Comparison of ENCODE assay signal across 16 cellular contexts in the genomic region with DNA sequence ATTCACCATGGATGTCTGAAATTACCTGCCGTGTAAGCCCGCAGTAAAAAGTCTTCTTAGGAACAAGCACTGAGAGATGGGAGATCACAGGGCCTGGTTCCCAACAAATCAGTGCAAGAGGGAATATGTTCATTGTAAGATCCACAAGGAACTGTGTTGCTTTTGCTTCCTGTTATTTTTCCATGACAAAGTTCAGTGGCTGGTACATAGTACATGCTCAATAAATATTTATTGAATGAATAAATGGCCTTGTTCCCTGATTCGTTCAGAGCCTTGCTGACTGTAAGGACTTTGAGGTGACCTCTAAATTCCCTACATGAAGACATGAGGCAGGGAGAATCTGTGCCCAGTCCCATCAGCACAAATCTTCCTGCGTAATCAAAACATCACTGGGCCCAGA. TPM values are rescaled to one million over a fixed set of nuclear protein-coding genes. Genes with fewer than 3 reads are reported as not detected.
DNase-seq lines count a peak whose midpoint lies in the region; ATAC-seq and TF ChIP-seq lines count a peak whose summit lies in the region.
"Had no signal": no experiment of that assay in that cellular context is flagged by ENCODE, and none has a peak within 500 bp of the region (broad histone marks: within the 10 kb centered on the region; RNA-seq: fewer than 3 reads in every experiment).

No MANE protein-coding gene starts in this region.

- H3K4me1 ChIP-seq in IMR-90 (ENCODE audit: control insufficient read depth, insufficient read depth, low read length), result peaks cover 6% of the 10 kb centered on the region
- H3K4me1 ChIP-seq in colonic mucosa, result no peaks in the 10 kb centered on the region
- peaks cover 22% of the 10 kb centered on the region for H3K4me1 ChIP-seq in parathyroid adenoma
- H3K4me1 ChIP-seq: BLaER1, Caco-2 had no signal

- H3K9me3 Mint-ChIP-seq in activated CD4-positive, alpha-beta memory T cell treated with anti-CD3 and anti-CD28 coated beads, Interleukin-2, amount 10 ng/mL, durations not matched to agents 7 days and 5 days, result no peaks in the 10 kb centered on the region
- H3K9me3 Mint-ChIP-seq: CD8-positive, alpha-beta memory T cell had no signal

- no peak overlapping the region for H3K18ac ChIP-seq in IMR-90 (ENCODE audit: low read depth, low read length)

- no TSS peak for BruUV-seq in IMR-90 (replicated peaks; lab: Mats Ljungman, UMichigan)

- intact Hi-C loops in IMR-90 (cut with micrococcal nuclease) (no loop called here), colonic mucosa (cut with DNase I) (no loop called here)

- H3K4me3 Mint-ChIP-seq in activated CD4-positive, alpha-beta memory T cell treated with anti-CD3 and anti-CD28 coated beads, Interleukin-2, amount 10 ng/mL, durations not matched to agents 7 days and 5 days, result no peak overlapping the region
- H3K4me3 Mint-ChIP-seq: CD8-positive, alpha-beta memory T cell had no signal

- no peak overlapping the region for H3K4me3 ChIP-seq in IMR-90 (ENCODE audit: insufficient read depth, low read depth, low read length)
- no peak overlapping the region for H3K4me3 ChIP-seq in colonic mucosa
- H3K4me3 ChIP-seq in parathyroid adenoma (ENCODE audit: low read depth, low read length), result no peak overlapping the region
- H3K4me3 ChIP-seq: BLaER1 had no signal

- H2BK120ac ChIP-seq in IMR-90 (ENCODE audit: low read depth, low read length), result peak overlapping the region; percentile 90; the same call in 1 of the 2 replicates

- H3K9me3 ChIP-seq in IMR-90 (ENCODE audit: control insufficient read depth, insufficient read depth, low read length) (no peaks in the 10 kb centered on the region; the same call in 1 of the 2 replicates), colonic mucosa (no peaks in the 10 kb centered on the region), parathyroid adenoma (ENCODE audit: control insufficient read depth, low read length) (no peaks in the 10 kb centered on the region)
- H3K9me3 ChIP-seq: BLaER1, Caco-2 had no signal

- H3K36me3 ChIP-seq in IMR-90 (ENCODE audit: control insufficient read depth, insufficient read depth, low read length) (no peaks in the 10 kb centered on the region), colonic mucosa (no peaks in the 10 kb centered on the region), parathyroid adenoma (ENCODE audit: control insufficient read depth, insufficient read depth, low read length) (no peaks in the 10 kb centered on the region)
- H3K36me3 ChIP-seq: BLaER1 had no signal

- no peak overlapping the region for H3K4ac ChIP-seq in IMR-90 (ENCODE audit: low read depth, low read length)

- TF ChIP-seq POLR2A in IMR-90 (IDR thresholded peaks at IDR 0.05; ENCODE audit: low read depth, low read length), result no peak

- no peak overlapping the region for H4K8ac ChIP-seq in IMR-90 (ENCODE audit: low read depth in 2 of 2, low read length in 2 of 2)

- H3K56ac ChIP-seq in IMR-90 (ENCODE audit: extremely low read depth, insufficient read depth, low read length), result no peak overlapping the region

- H2BK5ac ChIP-seq in IMR-90 (ENCODE audit: low read depth, low read length, poor library complexity, severe bottlenecking), result no peak overlapping the region

- no peak overlapping the region for H3K14ac ChIP-seq in IMR-90 (replicated peaks; ENCODE audit: low read depth, low read length)

- DNase-seq in IMR-90 (no peak), colonic mucosa (no peak), NCI-H345 treated with DMSO at 0.1 percent for 48 hours (lab: John Stamatoyannopoulos, UW; ENCODE audit: unreplicated experiment) (no peak)
- no peak for DNase-seq in activated CD4-positive, alpha-beta memory T cell treated with anti-CD3 and anti-CD28 coated beads, Interleukin-2, amount 10 ng/mL, durations not matched to agents 7 days and 5 days
- DNase-seq in stimulated activated naive CD8-positive, alpha-beta T cell treated with anti-CD3 and anti-CD28 coated beads, Interleukin-15, Interleukin-2, amounts not matched to agents 100 U/mL and 50 U/mL, for 24 hours, result no peak
- DNase-seq: AML-193; Caco-2; CD8-positive, alpha-beta memory T cell; DND-41; GF-D8; HCEC 1CT had no signal

- H3K27ac Mint-ChIP-seq in activated CD4-positive, alpha-beta memory T cell treated with anti-CD3 and anti-CD28 coated beads, Interleukin-2, amount 10 ng/mL, durations not matched to agents 7 days and 5 days, result no peak overlapping the region
- H3K27ac Mint-ChIP-seq: CD8-positive, alpha-beta memory T cell had no signal

- H3K9me1 ChIP-seq in IMR-90 (ENCODE audit: insufficient read depth, low read length), result peaks cover 4% of the 10 kb centered on the region; the same call in 1 of the 2 replicates

- H2AK9ac ChIP-seq in IMR-90 (replicated peaks; ENCODE audit: low read depth, low read length, poor library complexity), result no peak overlapping the region

- peak overlapping the region; percentile 27 for H2BK20ac ChIP-seq in IMR-90 (ENCODE audit: low read depth, low read length)

- in situ Hi-C loops in IMR-90 (cut with MboI; ENCODE audit: low sequenced_read_pairs), result no loop called here

- H3K27ac ChIP-seq in IMR-90 (ENCODE audit: insufficient read depth, low read length), result no peak overlapping the region
- H3K27ac ChIP-seq in colonic mucosa, result peak overlapping the region; percentile 66
- peak overlapping the region; percentile 66 for H3K27ac ChIP-seq in parathyroid adenoma
- H3K27ac ChIP-seq: BLaER1 had no signal

- H3K27me3 ChIP-seq in IMR-90 (ENCODE audit: control insufficient read depth, insufficient read depth, low read length), result peaks cover 3% of the 10 kb centered on the region; the same call in 1 of the 2 replicates
- no peaks in the 10 kb centered on the region for H3K27me3 ChIP-seq in colonic mucosa
- no peaks in the 10 kb centered on the region for H3K27me3 ChIP-seq in parathyroid adenoma (ENCODE audit: control insufficient read depth, insufficient read depth, low read length)
- H3K27me3 ChIP-seq: BLaER1 had no signal

- no peaks in the 10 kb centered on the region for H3K79me2 ChIP-seq in parathyroid adenoma

- H2AFZ ChIP-seq in IMR-90 (replicated peaks; ENCODE audit: low read length, poor library complexity) (no peak overlapping the region), parathyroid adenoma (no peak overlapping the region)

- H3K9ac ChIP-seq in IMR-90 (ENCODE audit: low read depth, low read length) (no peak overlapping the region), colonic mucosa (ENCODE audit: low read depth in 2 of 2, low read length in 2 of 2) (no peak overlapping the region), parathyroid adenoma (no peak overlapping the region)
- H3K9ac ChIP-seq: BLaER1 had no signal

- H2BK15ac ChIP-seq in IMR-90 (ENCODE audit: low read depth, low read length), result peak overlapping the region; percentile 48; the same call in 2 of the 3 replicates

- WGBS in IMR-90 (ENCODE audit: extremely low coverage in 2 of 2, insufficient read length in 1 of 2), 2 experiments, result no CpG with 5 or more reads among the region's 4 CpGs

- no peak overlapping the region for H4K5ac ChIP-seq in IMR-90 (ENCODE audit: low read depth, low read length)

- no peak overlapping the region for H3K4me2 ChIP-seq in IMR-90 (ENCODE audit: low read depth, low read length)
- H3K4me2 ChIP-seq in parathyroid adenoma (ENCODE audit: low read length), result no peak overlapping the region
- H3K4me2 ChIP-seq: BLaER1 had no signal

- H4K20me1 ChIP-seq in IMR-90 (ENCODE audit: insufficient read depth, low read length), result no peaks in the 10 kb centered on the region
- H4K20me1 ChIP-seq: BLaER1 had no signal

- H3K23ac ChIP-seq in IMR-90 (ENCODE audit: low read depth, low read length), result no peak overlapping the region

- H2AK5ac ChIP-seq in IMR-90 (ENCODE audit: low read depth, low read length), result no peak overlapping the region

- no peak for ATAC-seq in IMR-90 (ENCODE audit: low read depth)
- no peak for ATAC-seq in stimulated activated naive CD8-positive, alpha-beta T cell treated with anti-CD3 and anti-CD28 coated beads, Interleukin-15, Interleukin-2, amounts not matched to agents 100 U/mL and 50 U/mL, for 24 hours
- ATAC-seq: HepG2 had no signal

- H3K4me1 Mint-ChIP-seq in activated CD4-positive, alpha-beta memory T cell treated with anti-CD3 and anti-CD28 coated beads, Interleukin-2, amount 10 ng/mL, durations not matched to agents 7 days and 5 days, result no peaks in the 10 kb centered on the region
- H3K4me1 Mint-ChIP-seq: CD8-positive, alpha-beta memory T cell had no signal

- peak overlapping the region; percentile 42; the same call in 1 of the 2 replicates for H4K91ac ChIP-seq in IMR-90 (ENCODE audit: insufficient read depth, low read depth, low read length)

- no peak for TF ChIP-seq RAD21 in IMR-90 (IDR thresholded peaks at IDR 0.05; ENCODE audit: low read length)

- POLR2A ChIA-PET in IMR-90 (lab: Charles Lee; ENCODE audit: unreplicated experiment), result no interaction called here
- POLR2A ChIA-PET in activated CD4-positive, alpha-beta memory T cell treated with anti-CD3 and anti-CD28 coated beads, Interleukin-2, amount 10 ng/mL, durations not matched to agents 7 days and 5 days (lab: Charles Lee), result no interaction called here

- no peak for TF ChIP-seq CTCF in IMR-90 (conservative IDR thresholded peaks at IDR 0.05; ENCODE audit: low read depth, low read length)
- TF ChIP-seq CTCF in colonic mucosa (IDR thresholded peaks at IDR 0.05), result no peak
- no peak for TF ChIP-seq CTCF in parathyroid adenoma (IDR thresholded peaks at IDR 0.05)

- CTCF ChIA-PET in IMR-90 (lab: Yijun Ruan, JAX), result no interaction called here
- CTCF ChIA-PET in activated CD4-positive, alpha-beta memory T cell treated with anti-CD3 and anti-CD28 coated beads, Interleukin-2, amount 10 ng/mL, durations not matched to agents 7 days and 5 days (lab: Charles Lee), result no interaction called here

- H3K36me3 Mint-ChIP-seq in activated CD4-positive, alpha-beta memory T cell treated with anti-CD3 and anti-CD28 coated beads, Interleukin-2, amount 10 ng/mL, durations not matched to agents 7 days and 5 days (ENCODE audit: low read depth), result no peaks in the 10 kb centered on the region
- H3K36me3 Mint-ChIP-seq: CD8-positive, alpha-beta memory T cell had no signal

- H3K79me1 ChIP-seq in IMR-90 (ENCODE audit: low read depth in 1 of 2, low read length in 2 of 2), result no peaks in the 10 kb centered on the region

- dilution Hi-C loops in IMR-90 (cut with HindIII; ENCODE audit: low sequenced_read_pairs, unreplicated experiment), result no loop called here

- no peaks in the 10 kb centered on the region for H3K27me3 Mint-ChIP-seq in activated CD4-positive, alpha-beta memory T cell treated with anti-CD3 and anti-CD28 coated beads, Interleukin-2, amount 10 ng/mL, durations not matched to agents 7 days and 5 days

RNA-seq across cellular contexts. Expression of gene TMEM31, which starts 7.4 kb away (rescaled TPM):
- total RNA-seq in IMR-90 (2012; rRNA removed), result not detected in 2 replicates
- 0.17 TPM in 1 of 2 replicates, not detected in the other for polyA plus RNA-seq in IMR-90 (2012; rRNA removed)
- 0.09 TPM in 1 of 2 replicates, not detected in the other for polyA plus RNA-seq in IMR-90 (2012; cell fraction: cytosol; rRNA removed)
- 0.14 TPM in 1 of 2 replicates, not detected in the other for polyA plus RNA-seq in IMR-90 (2012; cell fraction: nucleus; rRNA removed; ENCODE audit: low replicate concordance)
- not detected for total RNA-seq in colonic mucosa
- total RNA-seq in activated CD4-positive, alpha-beta memory T cell treated with anti-CD3 and anti-CD28 coated beads, Interleukin-2, amount 10 ng/mL, durations not matched to agents 7 days and 5 days, result not detected
- total RNA-seq: A673; Caco-2; CD8-positive, alpha-beta memory T cell; H1; HepG2 had no signal
- polyA plus RNA-seq: CD8-positive, alpha-beta memory T cell had no signal

RNA-seq across cellular contexts. Expression of gene MORF4L2, which starts 31.6 kb away (rescaled TPM):
- 1,218 and 1,398 TPM in 2 replicates for total RNA-seq in IMR-90 (2012; rRNA removed)
- polyA plus RNA-seq in IMR-90 (2012; rRNA removed), result 501 and 795 TPM in 2 replicates
- 175 and 256 TPM in 2 replicates for polyA plus RNA-seq in IMR-90 (2012; cell fraction: cytosol; rRNA removed)
- 60.4 and 480 TPM in 2 replicates for polyA plus RNA-seq in IMR-90 (2012; cell fraction: nucleus; rRNA removed; ENCODE audit: low replicate concordance)
- 100 to 1,000 TPM; 198 to 266 TPM for total RNA-seq in colonic mucosa
- 100 to 1,000 TPM; 134 to 135 TPM for total RNA-seq in activated CD4-positive, alpha-beta memory T cell treated with anti-CD3 and anti-CD28 coated beads, Interleukin-2, amount 10 ng/mL, durations not matched to agents 7 days and 5 days

RNA-seq across cellular contexts. Expression of gene PLP1, which starts 58.5 kb away (rescaled TPM):
- 0.18 and 0.28 TPM in 2 replicates for total RNA-seq in IMR-90 (2012; rRNA removed)
- polyA plus RNA-seq in IMR-90 (2012; rRNA removed), result 0.60 and 0.62 TPM in 2 replicates
- 0.12 and 1.2 TPM in 2 replicates for polyA plus RNA-seq in IMR-90 (2012; cell fraction: cytosol; rRNA removed)
- 0.36 and 0.63 TPM in 2 replicates for polyA plus RNA-seq in IMR-90 (2012; cell fraction: nucleus; rRNA removed; ENCODE audit: low replicate concordance)
- total RNA-seq in colonic mucosa, result 10 to 100 TPM in 1 of 2 donors, 1 to 10 TPM in 1; 4.0 to 11.2 TPM
- not detected for total RNA-seq in activated CD4-positive, alpha-beta memory T cell treated with anti-CD3 and anti-CD28 coated beads, Interleukin-2, amount 10 ng/mL, durations not matched to agents 7 days and 5 days
- total RNA-seq: A673; CD8-positive, alpha-beta memory T cell had no signal
- polyA plus RNA-seq: CD8-positive, alpha-beta memory T cell had no signal
